ENCODE assay signal across 10 cellular contexts in the genomic region with DNA sequence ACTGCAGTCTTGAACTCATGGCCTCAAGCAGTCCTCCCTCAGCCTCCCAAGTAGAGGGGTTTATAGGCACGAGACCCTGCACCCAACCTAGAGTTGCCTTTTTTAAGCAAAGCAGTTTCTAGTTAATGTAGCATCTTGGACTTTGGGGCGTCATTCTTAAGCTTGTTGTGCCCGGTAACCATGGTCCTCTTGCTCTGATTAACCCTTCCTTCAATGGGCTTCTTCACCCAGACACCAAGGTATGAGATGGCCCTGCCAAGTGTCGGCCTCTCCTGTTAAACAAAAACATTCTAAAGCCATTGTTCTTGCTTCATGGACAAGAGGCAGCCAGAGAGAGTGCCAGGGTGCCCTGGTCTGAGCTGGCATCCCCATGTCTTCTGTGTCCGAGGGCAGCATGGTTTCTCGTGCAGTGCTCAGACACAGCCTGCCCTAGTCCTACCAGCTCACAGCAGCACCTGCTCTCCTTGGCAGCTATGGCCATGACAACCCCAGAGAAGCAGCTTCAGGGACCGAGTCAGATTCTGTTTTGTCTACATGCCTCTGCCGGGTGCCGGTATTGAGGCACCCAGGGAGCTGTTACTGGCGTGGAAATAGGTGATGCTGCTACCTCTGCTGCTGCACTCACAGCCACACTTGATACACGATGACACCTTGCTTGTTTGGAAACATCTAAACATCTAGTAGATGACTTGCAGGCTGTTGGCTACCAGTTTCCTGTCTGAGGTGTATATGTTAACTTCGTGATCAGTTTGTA.
DNase-seq lines count a peak whose midpoint lies in the region; TF ChIP-seq lines count a peak whose summit lies in the region.
"Had no signal": no experiment of that assay in that cellular context is flagged by ENCODE, and none has a peak within 500 bp of the region (broad histone marks: within the 10 kb centered on the region; RNA-seq: fewer than 3 reads in every experiment).

No MANE protein-coding gene starts in this region.

- H3K4me1 ChIP-seq in NT2/D1 (ENCODE audit: insufficient read depth, insufficient read length): peaks cover 20% of the 10 kb centered on the region

- H3K36me3 Mint-ChIP-seq in activated naive CD4-positive, alpha-beta T cell treated with anti-CD3 and anti-CD28 coated beads, Interleukin-2, amount 50 U/mL, for 24 hours: peaks cover 22% of the 10 kb centered on the region

- no peak overlapping the region for H3K27ac ChIP-seq in brain microvascular endothelial cell
- H3K27ac ChIP-seq: foreskin keratinocyte had no signal

- H3K9me3 ChIP-seq in NT2/D1 (ENCODE audit: insufficient read depth, low read length): no peaks in the 10 kb centered on the region

- H3K36me3 ChIP-seq in NT2/D1 (ENCODE audit: insufficient read depth, insufficient read length, low read length) (peaks cover 75% of the 10 kb centered on the region), brain microvascular endothelial cell (replicated peaks) (peaks cover 43% of the 10 kb centered on the region)

- no peak for TF ChIP-seq CTCF in brain microvascular endothelial cell (IDR thresholded peaks at IDR 0.05; ENCODE audit: low read depth, low read length, missing control alignments)

- H3K4me1 Mint-ChIP-seq in activated naive CD4-positive, alpha-beta T cell treated with anti-CD3 and anti-CD28 coated beads, Interleukin-2, amount 50 U/mL, for 24 hours: peaks cover 45% of the 10 kb centered on the region

- H3K4me3 ChIP-seq in NT2/D1 (ENCODE audit: insufficient read length, low read depth): no peak overlapping the region
- H3K4me3 ChIP-seq in brain microvascular endothelial cell (ENCODE audit: low read depth, low read length): peak overlapping the region; percentile 17

- intact Hi-C loops in posterior cingulate gyrus (cut with DNase I): loop anchor here (10.0 kb wide), 1 partner anchor 81 kb away; no protein-coding TSS in a partner anchor

- no peak for DNase-seq in activated naive CD4-positive, alpha-beta T cell (lab: John Stamatoyannopoulos, UW)
- DNase-seq in NT2/D1 (ENCODE audit: low read depth, low spot score): no peak
- no peak for DNase-seq in brain microvascular endothelial cell
- peak; percentile 43 for DNase-seq in stimulated activated CD8-positive, alpha-beta memory T cell treated with anti-CD3 and anti-CD28 coated beads, Interleukin-4, amount 100 ng/mL, for 48 hours
- no peak for DNase-seq in posterior cingulate gyrus
- DNase-seq in NCI-H82 treated with DMSO at 0.1 percent for 48 hours (lab: John Stamatoyannopoulos, UW; ENCODE audit: unreplicated experiment): no peak
- DNase-seq in HK-2 (ENCODE audit: unreplicated experiment): no peak
- DNase-seq: foreskin keratinocyte, NCI-H1417 treated with DMSO at 0.1 percent for 48 hours had no signal

- no peaks in the 10 kb centered on the region for H3K27me3 ChIP-seq in NT2/D1 (ENCODE audit: insufficient read depth, insufficient read length)
- no peaks in the 10 kb centered on the region for H3K27me3 ChIP-seq in brain microvascular endothelial cell (replicated peaks)
- H3K27me3 ChIP-seq: foreskin keratinocyte had no signal

- H3K27me3 Mint-ChIP-seq in activated naive CD4-positive, alpha-beta T cell treated with anti-CD3 and anti-CD28 coated beads, Interleukin-2, amount 50 U/mL, for 24 hours: no peaks in the 10 kb centered on the region

- in situ Hi-C loops in brain microvascular endothelial cell (cut with HindIII; ENCODE audit: low pct_ligation_motif_present, low sequenced_read_pairs): no loop called here

- H3K4me3 Mint-ChIP-seq in activated naive CD4-positive, alpha-beta T cell treated with anti-CD3 and anti-CD28 coated beads, Interleukin-2, amount 50 U/mL, for 24 hours: peak overlapping the region; percentile 98

- H3K9ac ChIP-seq in NT2/D1 (ENCODE audit: insufficient read length, low read depth): peak overlapping the region; percentile 52

- peak overlapping the region; percentile 86 for H3K27ac Mint-ChIP-seq in activated naive CD4-positive, alpha-beta T cell treated with anti-CD3 and anti-CD28 coated beads, Interleukin-2, amount 50 U/mL, for 24 hours

- no peaks in the 10 kb centered on the region for H3K9me3 Mint-ChIP-seq in activated naive CD4-positive, alpha-beta T cell treated with anti-CD3 and anti-CD28 coated beads, Interleukin-2, amount 50 U/mL, for 24 hours
